Comparison of ENCODE assay signal across 1 cellular context in the genomic region with DNA sequence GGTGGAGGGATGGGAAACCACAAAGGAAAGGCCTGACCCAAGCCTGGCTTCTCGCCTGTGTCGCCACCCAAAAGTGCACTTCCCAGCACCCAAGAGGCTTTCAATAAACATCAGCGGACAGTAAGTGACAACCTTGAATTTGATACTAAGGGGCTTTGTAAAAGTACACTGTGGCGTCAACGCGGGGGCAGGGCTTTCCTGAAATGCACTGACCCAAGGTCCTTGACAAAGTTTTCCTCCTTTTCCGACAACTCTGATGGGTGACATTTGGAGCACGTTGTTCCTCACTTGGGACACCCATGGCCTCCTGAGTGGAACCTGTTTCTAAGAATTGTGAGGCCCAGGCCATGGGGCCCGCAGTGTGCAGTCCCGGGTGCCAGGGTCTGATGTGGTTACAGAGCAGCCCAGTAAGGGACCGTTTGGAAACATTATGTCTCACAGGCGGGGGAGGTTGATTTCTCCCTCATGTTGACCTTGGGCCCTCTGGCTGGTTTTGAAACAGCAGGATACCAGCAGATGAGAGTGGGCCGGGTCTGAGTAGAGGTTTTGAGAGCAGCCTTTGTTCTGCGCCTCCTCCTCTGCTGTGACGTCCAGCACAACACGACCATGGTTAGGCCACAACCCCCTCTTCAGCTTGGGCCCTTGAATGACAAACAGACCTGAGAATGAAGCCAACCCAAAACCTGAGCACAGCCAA.
TF ChIP-seq lines count a peak whose summit lies in the region.

No MANE protein-coding gene starts in this region.

TF ChIP-seq in HepG2, 621 proteins besides CTCF, POLR2A, EP300 and RAD21 (continued from another document and continues in another):
- TF ChIP-seq, protein P1, sequence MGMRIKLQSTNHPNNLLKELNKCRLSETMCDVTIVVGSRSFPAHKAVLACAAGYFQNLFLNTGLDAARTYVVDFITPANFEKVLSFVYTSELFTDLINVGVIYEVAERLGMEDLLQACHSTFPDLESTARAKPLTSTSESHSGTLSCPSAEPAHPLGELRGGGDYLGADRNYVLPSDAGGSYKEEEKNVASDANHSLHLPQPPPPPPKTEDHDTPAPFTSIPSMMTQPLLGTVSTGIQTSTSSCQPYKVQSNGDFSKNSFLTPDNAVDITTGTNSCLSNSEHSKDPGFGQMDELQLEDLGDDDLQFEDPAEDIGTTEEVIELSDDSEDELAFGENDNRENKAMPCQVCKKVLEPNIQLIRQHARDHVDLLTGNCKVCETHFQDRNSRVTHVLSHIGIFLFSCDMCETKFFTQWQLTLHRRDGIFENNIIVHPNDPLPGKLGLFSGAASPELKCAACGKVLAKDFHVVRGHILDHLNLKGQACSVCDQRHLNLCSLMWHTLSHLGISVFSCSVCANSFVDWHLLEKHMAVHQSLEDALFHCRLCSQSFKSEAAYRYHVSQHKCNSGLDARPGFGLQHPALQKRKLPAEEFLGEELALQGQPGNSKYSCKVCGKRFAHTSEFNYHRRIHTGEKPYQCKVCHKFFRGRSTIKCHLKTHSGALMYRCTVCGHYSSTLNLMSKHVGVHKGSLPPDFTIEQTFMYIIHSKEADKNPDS (CRISPR knock-in tag; IDR thresholded peaks at IDR 0.05): no peak
- TF ChIP-seq ZSCAN12 (CRISPR knock-in tag; IDR thresholded peaks at IDR 0.05) (no peak), MAFF (IDR thresholded peaks at IDR 0.05; ENCODE audit: low read depth, low read length) (no peak), AGO1 (IDR thresholded peaks at IDR 0.05; ENCODE audit: low read depth, low read length, poor library complexity, severe bottlenecking) (no peak), FOSL1 (CRISPR knock-in tag; IDR thresholded peaks at IDR 0.05; ENCODE audit: borderline replicate concordance) (no peak), ZNF850 (CRISPR knock-in tag; conservative IDR thresholded peaks at IDR 0.05) (no peak), ATF7 (IDR thresholded peaks at IDR 0.05) (no peak), ATF7 (CRISPR knock-in tag; IDR thresholded peaks at IDR 0.05) (0 out of 2 replicates have a peak, but pooled peaks have one; percentile 22), ZNF33B (CRISPR knock-in tag; IDR thresholded peaks at IDR 0.05) (no peak), ZNF773 (CRISPR knock-in tag; IDR thresholded peaks at IDR 0.05; ENCODE audit: borderline replicate concordance) (no peak), ZNF234 (CRISPR knock-in tag; conservative IDR thresholded peaks at IDR 0.05) (no peak), CHD4 (IDR thresholded peaks at IDR 0.05; ENCODE audit: borderline replicate concordance, low read length) (peak; percentile 8; the same call in 1 of the 2 replicates), ZNF44 (CRISPR knock-in tag; IDR thresholded peaks at IDR 0.05) (no peak), YEATS2 (CRISPR knock-in tag; IDR thresholded peaks at IDR 0.05; ENCODE audit: borderline replicate concordance) (0 out of 2 replicates have a peak, but pooled peaks have one; percentile 51), ZFY (CRISPR knock-in tag; IDR thresholded peaks at IDR 0.05) (peak; percentile 76), ZNF138 (CRISPR knock-in tag; IDR thresholded peaks at IDR 0.05; ENCODE audit: low read depth) (no peak), NBN (conservative IDR thresholded peaks at IDR 0.05) (no peak), ZNF790 (CRISPR knock-in tag; IDR thresholded peaks at IDR 0.05; ENCODE audit: borderline replicate concordance) (no peak), ZNF891 (CRISPR knock-in tag; IDR thresholded peaks at IDR 0.05) (no peak; the same call in 1 of the 2 replicates), ZNF3 (CRISPR knock-in tag; IDR thresholded peaks at IDR 0.05) (no peak; the same call in 1 of the 2 replicates), TCF7 (IDR thresholded peaks at IDR 0.05; ENCODE audit: low read depth) (no peak), GTF2F1 (IDR thresholded peaks at IDR 0.05; ENCODE audit: low read length) (no peak), SOX13 (IDR thresholded peaks at IDR 0.05) (peak; percentile 47; the same call in 1 of the 2 replicates), SOX13 (CRISPR knock-in tag; conservative IDR thresholded peaks at IDR 0.05 in 1 of 2, IDR thresholded peaks at IDR 0.05 in 1 of 2) (peak in 1 of 2 experiments; percentile 75; a peak in 2 of 4 replicates)
- TF ChIP-seq, protein P2, sequence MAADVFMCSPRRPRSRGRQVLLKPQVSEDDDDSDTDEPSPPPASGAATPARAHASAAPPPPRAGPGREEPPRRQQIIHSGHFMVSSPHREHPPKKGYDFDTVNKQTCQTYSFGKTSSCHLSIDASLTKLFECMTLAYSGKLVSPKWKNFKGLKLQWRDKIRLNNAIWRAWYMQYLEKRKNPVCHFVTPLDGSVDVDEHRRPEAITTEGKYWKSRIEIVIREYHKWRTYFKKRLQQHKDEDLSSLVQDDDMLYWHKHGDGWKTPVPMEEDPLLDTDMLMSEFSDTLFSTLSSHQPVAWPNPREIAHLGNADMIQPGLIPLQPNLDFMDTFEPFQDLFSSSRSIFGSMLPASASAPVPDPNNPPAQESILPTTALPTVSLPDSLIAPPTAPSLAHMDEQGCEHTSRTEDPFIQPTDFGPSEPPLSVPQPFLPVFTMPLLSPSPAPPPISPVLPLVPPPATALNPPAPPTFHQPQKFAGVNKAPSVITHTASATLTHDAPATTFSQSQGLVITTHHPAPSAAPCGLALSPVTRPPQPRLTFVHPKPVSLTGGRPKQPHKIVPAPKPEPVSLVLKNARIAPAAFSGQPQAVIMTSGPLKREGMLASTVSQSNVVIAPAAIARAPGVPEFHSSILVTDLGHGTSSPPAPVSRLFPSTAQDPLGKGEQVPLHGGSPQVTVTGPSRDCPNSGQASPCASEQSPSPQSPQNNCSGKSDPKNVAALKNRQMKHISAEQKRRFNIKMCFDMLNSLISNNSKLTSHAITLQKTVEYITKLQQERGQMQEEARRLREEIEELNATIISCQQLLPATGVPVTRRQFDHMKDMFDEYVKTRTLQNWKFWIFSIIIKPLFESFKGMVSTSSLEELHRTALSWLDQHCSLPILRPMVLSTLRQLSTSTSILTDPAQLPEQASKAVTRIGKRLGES (CRISPR knock-in tag; IDR thresholded peaks at IDR 0.05; ENCODE audit: borderline replicate concordance): no peak
- TF ChIP-seq, protein P3, sequence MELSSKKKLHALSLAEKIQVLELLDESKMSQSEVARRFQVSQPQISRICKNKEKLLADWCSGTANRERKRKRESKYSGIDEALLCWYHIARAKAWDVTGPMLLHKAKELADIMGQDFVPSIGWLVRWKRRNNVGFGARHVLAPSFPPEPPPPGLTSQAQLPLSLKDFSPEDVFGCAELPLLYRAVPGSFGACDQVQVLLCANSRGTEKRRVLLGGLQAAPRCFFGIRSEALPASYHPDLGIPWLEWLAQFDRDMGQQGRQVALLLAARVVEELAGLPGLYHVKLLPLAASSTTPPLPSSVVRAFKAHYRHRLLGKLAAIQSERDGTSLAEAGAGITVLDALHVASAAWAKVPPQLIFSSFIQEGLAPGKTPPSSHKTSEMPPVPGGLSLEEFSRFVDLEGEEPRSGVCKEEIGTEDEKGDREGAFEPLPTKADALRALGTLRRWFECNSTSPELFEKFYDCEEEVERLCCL (CRISPR knock-in tag; IDR thresholded peaks at IDR 0.05; ENCODE audit: borderline replicate concordance): no peak
- TF ChIP-seq, protein P4, sequence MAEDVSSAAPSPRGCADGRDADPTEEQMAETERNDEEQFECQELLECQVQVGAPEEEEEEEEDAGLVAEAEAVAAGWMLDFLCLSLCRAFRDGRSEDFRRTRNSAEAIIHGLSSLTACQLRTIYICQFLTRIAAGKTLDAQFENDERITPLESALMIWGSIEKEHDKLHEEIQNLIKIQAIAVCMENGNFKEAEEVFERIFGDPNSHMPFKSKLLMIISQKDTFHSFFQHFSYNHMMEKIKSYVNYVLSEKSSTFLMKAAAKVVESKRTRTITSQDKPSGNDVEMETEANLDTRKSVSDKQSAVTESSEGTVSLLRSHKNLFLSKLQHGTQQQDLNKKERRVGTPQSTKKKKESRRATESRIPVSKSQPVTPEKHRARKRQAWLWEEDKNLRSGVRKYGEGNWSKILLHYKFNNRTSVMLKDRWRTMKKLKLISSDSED (CRISPR knock-in tag; IDR thresholded peaks at IDR 0.05): no peak
- TF ChIP-seq, protein P5, sequence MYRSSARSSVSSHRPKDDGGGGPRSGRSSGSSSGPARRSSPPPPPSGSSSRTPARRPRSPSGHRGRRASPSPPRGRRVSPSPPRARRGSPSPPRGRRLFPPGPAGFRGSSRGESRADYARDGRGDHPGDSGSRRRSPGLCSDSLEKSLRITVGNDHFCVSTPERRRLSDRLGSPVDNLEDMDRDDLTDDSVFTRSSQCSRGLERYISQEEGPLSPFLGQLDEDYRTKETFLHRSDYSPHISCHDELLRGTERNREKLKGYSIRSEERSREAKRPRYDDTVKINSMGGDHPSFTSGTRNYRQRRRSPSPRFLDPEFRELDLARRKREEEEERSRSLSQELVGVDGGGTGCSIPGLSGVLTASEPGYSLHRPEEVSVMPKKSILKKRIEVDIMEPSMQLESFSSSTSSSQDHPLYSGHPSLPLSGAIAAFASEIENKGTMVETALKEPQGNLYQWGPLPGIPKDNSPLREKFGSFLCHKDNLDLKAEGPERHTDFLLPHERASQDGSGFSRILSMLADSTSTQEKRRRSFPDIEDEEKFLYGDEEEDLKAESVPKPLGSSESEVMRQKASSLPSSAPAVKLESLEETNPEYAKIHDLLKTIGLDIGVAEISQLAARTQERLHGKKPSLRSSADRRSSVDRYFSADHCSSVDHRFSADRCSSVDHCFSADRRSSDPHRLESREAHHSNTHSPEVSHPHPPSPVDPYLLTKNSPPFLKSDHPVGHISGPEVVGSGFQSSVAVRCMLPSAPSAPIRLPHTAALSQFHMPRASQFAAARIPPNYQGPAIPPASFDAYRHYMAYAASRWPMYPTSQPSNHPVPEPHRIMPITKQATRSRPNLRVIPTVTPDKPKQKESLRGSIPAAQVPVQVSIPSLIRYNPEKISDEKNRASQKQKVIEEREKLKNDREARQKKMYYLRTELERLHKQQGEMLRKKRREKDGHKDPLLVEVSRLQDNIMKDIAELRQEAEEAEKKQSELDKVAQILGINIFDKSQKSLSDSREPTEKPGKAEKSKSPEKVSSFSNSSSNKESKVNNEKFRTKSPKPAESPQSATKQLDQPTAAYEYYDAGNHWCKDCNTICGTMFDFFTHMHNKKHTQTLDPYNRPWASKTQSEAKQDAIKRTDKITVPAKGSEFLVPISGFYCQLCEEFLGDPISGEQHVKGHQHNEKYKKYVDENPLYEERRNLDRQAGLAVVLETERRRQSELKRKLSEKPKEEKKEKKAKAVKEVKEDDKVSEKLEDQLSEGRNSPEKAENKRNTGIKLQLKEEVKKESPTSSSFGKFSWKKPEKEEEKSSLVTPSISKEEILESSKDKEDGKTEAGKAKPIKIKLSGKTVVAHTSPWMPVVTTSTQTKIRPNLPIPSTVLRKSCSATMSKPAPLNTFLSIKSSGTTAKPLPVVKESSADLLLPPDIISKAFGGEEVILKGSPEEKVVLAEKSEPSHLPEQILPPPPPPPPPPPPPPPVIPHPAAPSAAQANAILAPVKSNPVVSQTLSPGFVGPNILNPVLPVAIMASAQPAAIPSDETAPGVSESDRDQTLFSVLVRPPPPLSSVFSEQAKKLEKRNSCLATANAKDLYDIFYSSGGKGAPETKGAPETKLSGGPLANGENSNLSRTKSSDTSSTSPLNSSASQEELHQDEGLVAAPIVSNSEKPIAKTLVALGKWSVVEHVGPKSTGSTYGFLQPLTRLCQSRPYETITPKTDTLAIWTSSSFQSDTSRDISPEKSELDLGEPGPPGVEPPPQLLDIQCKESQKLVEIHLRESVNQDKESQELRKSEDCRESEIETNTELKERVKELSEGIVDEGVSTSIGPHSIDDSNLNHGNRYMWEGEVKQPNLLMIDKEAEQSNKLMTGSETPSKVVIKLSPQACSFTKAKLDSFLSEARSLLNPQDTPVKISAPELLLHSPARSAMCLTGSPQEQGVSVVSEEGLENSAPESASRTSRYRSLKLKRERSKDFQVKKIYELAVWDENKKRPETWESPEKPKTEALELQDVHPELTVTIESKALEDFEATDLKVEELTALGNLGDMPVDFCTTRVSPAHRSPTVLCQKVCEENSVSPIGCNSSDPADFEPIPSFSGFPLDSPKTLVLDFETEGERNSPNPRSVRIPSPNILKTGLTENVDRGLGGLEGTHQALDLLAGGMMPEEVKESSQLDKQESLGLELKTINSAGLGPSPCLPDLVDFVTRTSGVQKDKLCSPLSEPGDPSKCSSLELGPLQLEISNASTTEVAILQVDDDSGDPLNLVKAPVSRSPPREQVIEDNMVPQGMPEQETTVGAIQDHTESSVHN (CRISPR knock-in tag; IDR thresholded peaks at IDR 0.05): 0 out of 2 replicates have a peak, but pooled peaks have one; percentile 54
- TF ChIP-seq, protein P6, sequence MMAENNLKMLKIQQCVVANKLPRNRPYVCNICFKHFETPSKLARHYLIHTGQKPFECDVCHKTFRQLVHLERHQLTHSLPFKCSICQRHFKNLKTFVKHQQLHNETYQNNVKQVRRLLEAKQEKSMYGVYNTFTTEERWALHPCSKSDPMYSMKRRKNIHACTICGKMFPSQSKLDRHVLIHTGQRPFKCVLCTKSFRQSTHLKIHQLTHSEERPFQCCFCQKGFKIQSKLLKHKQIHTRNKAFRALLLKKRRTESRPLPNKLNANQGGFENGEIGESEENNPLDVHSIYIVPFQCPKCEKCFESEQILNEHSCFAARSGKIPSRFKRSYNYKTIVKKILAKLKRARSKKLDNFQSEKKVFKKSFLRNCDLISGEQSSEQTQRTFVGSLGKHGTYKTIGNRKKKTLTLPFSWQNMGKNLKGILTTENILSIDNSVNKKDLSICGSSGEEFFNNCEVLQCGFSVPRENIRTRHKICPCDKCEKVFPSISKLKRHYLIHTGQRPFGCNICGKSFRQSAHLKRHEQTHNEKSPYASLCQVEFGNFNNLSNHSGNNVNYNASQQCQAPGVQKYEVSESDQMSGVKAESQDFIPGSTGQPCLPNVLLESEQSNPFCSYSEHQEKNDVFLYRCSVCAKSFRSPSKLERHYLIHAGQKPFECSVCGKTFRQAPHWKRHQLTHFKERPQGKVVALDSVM (CRISPR knock-in tag; IDR thresholded peaks at IDR 0.05): no peak
- TF ChIP-seq, protein P7, sequence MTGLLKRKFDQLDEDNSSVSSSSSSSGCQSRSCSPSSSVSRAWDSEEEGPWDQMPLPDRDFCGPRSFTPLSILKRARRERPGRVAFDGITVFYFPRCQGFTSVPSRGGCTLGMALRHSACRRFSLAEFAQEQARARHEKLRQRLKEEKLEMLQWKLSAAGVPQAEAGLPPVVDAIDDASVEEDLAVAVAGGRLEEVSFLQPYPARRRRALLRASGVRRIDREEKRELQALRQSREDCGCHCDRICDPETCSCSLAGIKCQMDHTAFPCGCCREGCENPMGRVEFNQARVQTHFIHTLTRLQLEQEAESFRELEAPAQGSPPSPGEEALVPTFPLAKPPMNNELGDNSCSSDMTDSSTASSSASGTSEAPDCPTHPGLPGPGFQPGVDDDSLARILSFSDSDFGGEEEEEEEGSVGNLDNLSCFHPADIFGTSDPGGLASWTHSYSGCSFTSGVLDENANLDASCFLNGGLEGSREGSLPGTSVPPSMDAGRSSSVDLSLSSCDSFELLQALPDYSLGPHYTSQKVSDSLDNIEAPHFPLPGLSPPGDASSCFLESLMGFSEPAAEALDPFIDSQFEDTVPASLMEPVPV (CRISPR knock-in tag; IDR thresholded peaks at IDR 0.05): 0 out of 2 replicates have a peak, but pooled peaks have one; percentile 69
- TF ChIP-seq, protein P8, sequence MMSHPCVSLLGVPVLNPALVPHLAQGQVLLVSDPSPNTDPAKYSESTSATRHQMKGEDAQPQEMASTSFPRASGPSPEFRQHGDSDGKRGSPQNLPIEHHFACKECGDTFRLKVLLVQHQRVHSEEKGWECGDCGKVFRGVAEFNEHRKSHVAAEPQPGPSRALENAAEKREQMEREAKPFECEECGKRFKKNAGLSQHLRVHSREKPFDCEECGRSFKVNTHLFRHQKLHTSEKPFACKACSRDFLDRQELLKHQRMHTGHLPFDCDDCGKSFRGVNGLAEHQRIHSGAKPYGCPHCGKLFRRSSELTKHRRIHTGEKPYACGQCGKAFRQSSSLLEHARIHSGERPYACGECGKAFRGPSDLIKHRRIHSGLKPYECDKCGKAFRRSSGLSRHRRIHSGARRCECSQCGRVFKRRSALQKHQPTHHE (CRISPR knock-in tag; IDR thresholded peaks at IDR 0.05; ENCODE audit: borderline replicate concordance): peak; percentile 90; the same call in 1 of the 2 replicates
